21 cellular contexts compared by ENCODE assay signal in genomic region chr2:3297523-3297922, GRCh38.
A peak's percentile ranks its signal among the peaks of the same experiment; 100 is the strongest.
DNase-seq lines count a peak whose midpoint lies in the region; ATAC-seq, FAIRE-seq and TF ChIP-seq lines count a peak whose summit lies in the region.
"Had no signal": no experiment of that assay in that cellular context is flagged by ENCODE, and none has a peak within 500 bp of the region (broad histone marks: within the 10 kb centered on the region; RNA-seq: fewer than 3 reads in every experiment).

No MANE protein-coding gene starts in this region.

- TF ChIP-seq CTCF in WTC11 (IDR thresholded peaks at IDR 0.05) (no peak), HepG2 (CRISPR knock-in tag; IDR thresholded peaks at IDR 0.05) (no peak), parathyroid adenoma (IDR thresholded peaks at IDR 0.05) (no peak)

- H3K36me3 Mint-ChIP-seq in WTC11 = peaks cover 6% of the 10 kb centered on the region

- H3K4me3 Mint-ChIP-seq in WTC11 = no peak overlapping the region
- H3K4me3 Mint-ChIP-seq: HFFc6 had no signal

- TF ChIP-seq RAD21 in HepG2 (CRISPR knock-in tag; IDR thresholded peaks at IDR 0.05) = no peak

- no peaks in the 10 kb centered on the region for H3K9me3 Mint-ChIP-seq in WTC11
- H3K9me3 Mint-ChIP-seq: HFFc6 had no signal

- POLR2A ChIA-PET in WTC11 (lab: Charles Lee) = no interaction called here
- POLR2A ChIA-PET in HepG2 (lab: Yijun Ruan, JAX) = no interaction called here

- no peak for ATAC-seq in WTC11
- no peak for ATAC-seq in HepG2
- ATAC-seq in HG02973 (IDR thresholded peaks at IDR 0.05; ENCODE audit: unreplicated experiment) = no peak
- no peak for ATAC-seq in HG03565 (IDR thresholded peaks at IDR 0.05; ENCODE audit: unreplicated experiment)
- ATAC-seq: A549, HCT116 had no signal

- WGBS in HepG2 (ENCODE audit: low lambda C conversion rate) = 96% methylated on average over 6 of the region's 6 CpGs

- no peak for DNase-seq in WTC11 (ENCODE audit: low spot score)
- DNase-seq in HepG2 (ENCODE audit: low spot score) = no peak
- DNase-seq in EL = no peak
- no peak for DNase-seq in NCI-H2171 treated with DMSO at 0.1 percent for 48 hours (lab: John Stamatoyannopoulos, UW)
- DNase-seq: Caco-2, GDM1, GOT3, H7, HFFc6, IMR-90, KG1 had no signal

- no peaks in the 10 kb centered on the region for H3K79me2 ChIP-seq in HepG2 (ENCODE audit: insufficient read depth, low read length)
- H3K79me2 ChIP-seq in parathyroid adenoma = no peaks in the 10 kb centered on the region

- BruUV-seq in HepG2 (replicated peaks; lab: Mats Ljungman, UMichigan) = no TSS peak

- H3K4me2 ChIP-seq in BLaER1 = peak overlapping the region; percentile 44
- no peak overlapping the region for H3K4me2 ChIP-seq in HepG2 (ENCODE audit: low read depth, low read length)
- H3K4me2 ChIP-seq in parathyroid adenoma (ENCODE audit: low read length) = no peak overlapping the region
- H3K4me2 ChIP-seq: A549 had no signal

- intact Hi-C loops in HepG2 (cut with micrococcal nuclease; ENCODE audit: unreplicated experiment) = no loop called here

- CTCF ChIA-PET in WTC11 (lab: Charles Lee) (interaction anchor here (0.8 kb wide), 1 partner anchor 14 kb away, joined by 3 read pairs; no protein-coding TSS in a partner anchor), HepG2 (lab: Yijun Ruan, JAX; ENCODE audit: low intra/inter-chr PET ratio, low total read pairs) (no interaction called here)

- peaks cover 10% of the 10 kb centered on the region for H3K4me1 Mint-ChIP-seq in WTC11

- H3K27ac ChIP-seq in BLaER1 = no peak overlapping the region
- no peak overlapping the region for H3K27ac ChIP-seq in HepG2 (ENCODE audit: extremely low read length, insufficient read depth, low read length)
- peak overlapping the region; percentile 51 for H3K27ac ChIP-seq in parathyroid adenoma
- H3K27ac ChIP-seq: 22Rv1; A549; BLaER1 treated with 17β-estradiol and CSF1 and Interleukin-3, amounts not matched to agents 10 nM and 100 nM; HL-60 had no signal

- no peak for TF ChIP-seq POLR2A in HepG2 (IDR thresholded peaks at IDR 0.05; ENCODE audit: insufficient read depth in 1 of 2, low read depth in 2 of 2, low read length in 2 of 2)

- H4K20me1 ChIP-seq in BLaER1 (peaks cover 7% of the 10 kb centered on the region; the same call in 1 of the 2 replicates), HepG2 (ENCODE audit: insufficient read depth, low read length) (peaks cover 34% of the 10 kb centered on the region)

- H3K4me1 ChIP-seq in BLaER1 (peaks cover 19% of the 10 kb centered on the region), HepG2 (ENCODE audit: insufficient read depth, low read length) (peaks cover 18% of the 10 kb centered on the region), parathyroid adenoma (peaks cover 71% of the 10 kb centered on the region)
- H3K4me1 ChIP-seq: Caco-2 had no signal

- no peaks in the 10 kb centered on the region for H3K27me3 ChIP-seq in BLaER1
- no peaks in the 10 kb centered on the region for H3K27me3 ChIP-seq in HepG2 (ENCODE audit: control insufficient read depth in 1 of 2, insufficient read depth in 2 of 2, low read length in 2 of 2)
- no peaks in the 10 kb centered on the region for H3K27me3 ChIP-seq in parathyroid adenoma (ENCODE audit: control insufficient read depth, insufficient read depth, low read length)
- H3K27me3 ChIP-seq: BLaER1 treated with 17β-estradiol and CSF1 and Interleukin-3, amounts not matched to agents 10 nM and 100 nM had no signal

- no peaks in the 10 kb centered on the region for H3K27me3 Mint-ChIP-seq in WTC11 (ENCODE audit: low read depth)

- H2AFZ ChIP-seq in HepG2 (ENCODE audit: low read length) = no peak overlapping the region
- H2AFZ ChIP-seq in parathyroid adenoma = no peak overlapping the region

- H3K9me3 ChIP-seq in BLaER1 (peaks cover 20% of the 10 kb centered on the region), HepG2 (ENCODE audit: low read length) (no peaks in the 10 kb centered on the region), parathyroid adenoma (ENCODE audit: control insufficient read depth, low read length) (no peaks in the 10 kb centered on the region)
- H3K9me3 ChIP-seq: A549, Caco-2 had no signal

- H3K36me3 ChIP-seq in BLaER1 (peaks cover 51% of the 10 kb centered on the region), HepG2 (replicated peaks in 1 of 2; ENCODE audit: control insufficient read depth in 1 of 2, insufficient read depth in 2 of 2, low read length in 2 of 2) (peaks cover 10 to 44% of the 10 kb centered on the region in 2 experiments; a peak in 4 of 5 replicates), parathyroid adenoma (ENCODE audit: control insufficient read depth, insufficient read depth, low read length) (no peaks in the 10 kb centered on the region)

- H3K27ac Mint-ChIP-seq in WTC11 = 0 out of 2 replicates have a peak overlapping the region, but pooled peaks have one; percentile 27
- H3K27ac Mint-ChIP-seq: HFFc6 had no signal

- no peak for FAIRE-seq in HepG2 (lab: Jason Lieb, UNC)
- FAIRE-seq: A549, D721Med had no signal

- TF ChIP-seq EP300 in HepG2 (IDR thresholded peaks at IDR 0.05; ENCODE audit: low read depth in 2 of 2, low read length in 2 of 2) = no peak
- TF ChIP-seq EP300 in HepG2 (CRISPR knock-in tag; IDR thresholded peaks at IDR 0.05; ENCODE audit: borderline replicate concordance) = no peak

- no peak overlapping the region for H3K9ac ChIP-seq in BLaER1
- H3K9ac ChIP-seq in HepG2 (ENCODE audit: insufficient read depth, low read depth, low read length) = no peak overlapping the region
- H3K9ac ChIP-seq in parathyroid adenoma = no peak overlapping the region
- H3K9ac ChIP-seq: BLaER1 treated with 17β-estradiol and CSF1 and Interleukin-3, amounts not matched to agents 10 nM and 100 nM had no signal

- in situ Hi-C loops in HepG2 (cut with HindIII; ENCODE audit: extremely low pct_ligation_motif_present, low pct_unique_long_range_greater_than_20kb) = no loop called here

- H3K4me3 ChIP-seq in BLaER1 (no peak overlapping the region), HepG2 (replicated peaks in 1 of 3; ENCODE audit: insufficient read depth in 1 of 3, low read depth in 2 of 3, low read length in 3 of 3) (no peak overlapping the region), parathyroid adenoma (ENCODE audit: low read depth, low read length) (no peak overlapping the region)
- H3K4me3 ChIP-seq: A549; BLaER1 treated with 17β-estradiol and CSF1 and Interleukin-3, amounts not matched to agents 10 nM and 100 nM had no signal

TF ChIP-seq in WTC11, 78 proteins besides CTCF, POLR2A, EP300 and RAD21 (continues in another document):
- no peak for TF ChIP-seq SMAD4 (CRISPR knock-in tag; IDR thresholded peaks at IDR 0.05)
- TF ChIP-seq NFYB (CRISPR knock-in tag; conservative IDR thresholded peaks at IDR 0.05; ENCODE audit: low read depth) = no peak
- TF ChIP-seq CDX4 (CRISPR knock-in tag; IDR thresholded peaks at IDR 0.05; ENCODE audit: borderline replicate concordance) = no peak
- no peak for TF ChIP-seq ATF2 (CRISPR knock-in tag; IDR thresholded peaks at IDR 0.05; ENCODE audit: borderline replicate concordance, low read depth)
